8 cellular contexts compared by ENCODE assay signal in genomic region chr2:165952600-165953210, GRCh38. TPM values are rescaled to one million over a fixed set of nuclear protein-coding genes. Genes with fewer than 3 reads are reported as not detected.
DNase-seq lines count a peak whose midpoint lies in the region; ATAC-seq and TF ChIP-seq lines count a peak whose summit lies in the region.

No MANE protein-coding gene starts in this region.

- DNase-seq in EL (peak; percentile 21), LHCN-M2 (ENCODE audit: low read depth) (peak; percentile 4), choroid plexus epithelial cell (ENCODE audit: low read depth) (peak; percentile 25), GOT3 (lab: John Stamatoyannopoulos, UW) (no peak), H4 (ENCODE audit: low spot score) (no peak)
- DNase-seq in naive thymus-derived CD4-positive, alpha-beta T cell: peak in 1 of 9 donors; percentile 15
- no peak for DNase-seq in activated CD4-positive, alpha-beta T cell treated with anti-CD3 and anti-CD28 coated beads for 1 hour
- DNase-seq in activated T-cell treated with anti-CD3 and anti-CD28 coated beads, Interleukin-2, amount 50 U/mL, for 24 hours: no peak

- H3K4me3 ChIP-seq in choroid plexus epithelial cell (ENCODE audit: low read depth, low read length): peak overlapping the region; percentile 74
- H3K4me3 ChIP-seq in naive thymus-derived CD4-positive, alpha-beta T cell (ENCODE audit: low read length): peak overlapping the region; percentile 91

- H3K9me3 Mint-ChIP-seq in naive thymus-derived CD4-positive, alpha-beta T cell: no peaks in the 10 kb centered on the region
- H3K9me3 Mint-ChIP-seq in activated T-cell treated with anti-CD3 and anti-CD28 coated beads, Interleukin-2, amount 50 U/mL, for 24 hours: no peaks in the 10 kb centered on the region

- peak overlapping the region; percentile 66 for H3K27ac ChIP-seq in naive thymus-derived CD4-positive, alpha-beta T cell (ENCODE audit: low read depth, low read length)

- H3K27ac Mint-ChIP-seq in naive thymus-derived CD4-positive, alpha-beta T cell: no peak overlapping the region
- no peak overlapping the region for H3K27ac Mint-ChIP-seq in activated T-cell treated with anti-CD3 and anti-CD28 coated beads, Interleukin-2, amount 50 U/mL, for 24 hours

- intact Hi-C loops in naive thymus-derived CD4-positive, alpha-beta T cell (cut with micrococcal nuclease): loop anchor here (1.0 to 10.0 kb wide), 8 partner anchors 49 to 960 kb away; partner anchors contain the start of gene GALNT3 (in 1 of the 2)

- H3K4me1 ChIP-seq in naive thymus-derived CD4-positive, alpha-beta T cell (ENCODE audit: control insufficient read depth in 2 of 2, insufficient read depth in 2 of 2, low read length in 2 of 2): peaks cover 22 to 25% of the 10 kb centered on the region in 2 donors

- no peak for TF ChIP-seq CTCF in choroid plexus epithelial cell (conservative IDR thresholded peaks at IDR 0.05; ENCODE audit: low read depth, low read length)

- no peak overlapping the region for H3K4me3 Mint-ChIP-seq in naive thymus-derived CD4-positive, alpha-beta T cell
- H3K4me3 Mint-ChIP-seq in activated T-cell treated with anti-CD3 and anti-CD28 coated beads, Interleukin-2, amount 50 U/mL, for 24 hours: no peak overlapping the region

- H3K27me3 ChIP-seq in naive thymus-derived CD4-positive, alpha-beta T cell (ENCODE audit: control insufficient read depth in 2 of 2, insufficient read depth in 2 of 2, low read length in 2 of 2): no peaks in the 10 kb centered on the region

- no peaks in the 10 kb centered on the region for H3K27me3 Mint-ChIP-seq in naive thymus-derived CD4-positive, alpha-beta T cell
- no peaks in the 10 kb centered on the region for H3K27me3 Mint-ChIP-seq in activated T-cell treated with anti-CD3 and anti-CD28 coated beads, Interleukin-2, amount 50 U/mL, for 24 hours

- no peaks in the 10 kb centered on the region for H3K9me3 ChIP-seq in naive thymus-derived CD4-positive, alpha-beta T cell (ENCODE audit: control insufficient read depth in 2 of 3, low read length in 3 of 3)

- H3K4me1 Mint-ChIP-seq in naive thymus-derived CD4-positive, alpha-beta T cell: peaks cover 7 to 30% (median 17%) of the 10 kb centered on the region in 7 donors
- H3K4me1 Mint-ChIP-seq in activated T-cell treated with anti-CD3 and anti-CD28 coated beads, Interleukin-2, amount 50 U/mL, for 24 hours (ENCODE audit: low read depth): peaks cover 28% of the 10 kb centered on the region

- H3K36me3 Mint-ChIP-seq in naive thymus-derived CD4-positive, alpha-beta T cell: peaks cover 2 to 8% (median 4%) of the 10 kb centered on the region in 5 donors
- peaks cover 19% of the 10 kb centered on the region for H3K36me3 Mint-ChIP-seq in activated T-cell treated with anti-CD3 and anti-CD28 coated beads, Interleukin-2, amount 50 U/mL, for 24 hours (ENCODE audit: low read depth)

- peaks cover 0 to 5% (median 0%) of the 10 kb centered on the region in 3 experiments for H3K36me3 ChIP-seq in naive thymus-derived CD4-positive, alpha-beta T cell (ENCODE audit: control insufficient read depth in 2 of 3, insufficient read depth in 3 of 3, low read length in 3 of 3)

- CTCF ChIA-PET in naive thymus-derived CD4-positive, alpha-beta T cell (lab: Charles Lee): interaction anchor here (0.9 to 1.7 kb wide), 3 partner anchors 8 to 176 kb away, joined by 4 to 7 read pairs (median 6); partner anchors contain the start of gene SCN1A

- ATAC-seq in naive thymus-derived CD4-positive, alpha-beta T cell: no peak

- POLR2A ChIA-PET in naive thymus-derived CD4-positive, alpha-beta T cell (lab: Charles Lee): interaction anchor here (1.1 kb wide), 3 partner anchors 8 to 22 kb away, joined by 5 to 7 read pairs (median 6); no protein-coding TSS in a partner anchor

RNA-seq across cellular contexts. Expression of gene TTC21B, which starts 0.9 kb away (rescaled TPM):
- total RNA-seq in LHCN-M2 (2014; rRNA removed): 18.0 and 18.8 TPM in 2 replicates
- polyA plus RNA-seq in LHCN-M2 (2012): 3.1 TPM
- 10 to 100 TPM; 23.0 to 38.9 (median 33.0) TPM for total RNA-seq in naive thymus-derived CD4-positive, alpha-beta T cell
- 1 to 10 TPM; 9.2 to 10.0 TPM for polyA plus RNA-seq in naive thymus-derived CD4-positive, alpha-beta T cell
- total RNA-seq in H4 (2014; rRNA removed; shearing (Covaris generic)): 7.1 and 9.4 TPM in 2 replicates

Comparison
In these comparisons a context has a peak if more than half of its experiments do, and no peak if none do; other contexts are left out.
1. DNase-seq: peak in EL (single experiment), LHCN-M2 (single experiment) and choroid plexus epithelial cell (single experiment); none in activated CD4-positive, alpha-beta T cell treated with anti-CD3 and anti-CD28 coated beads for 1 hour (single experiment), activated T-cell treated with anti-CD3 and anti-CD28 coated beads, Interleukin-2, amount 50 U/mL, for 24 hours (single experiment), GOT3 (single experiment) and H4 (single experiment).